Comparison of ENCODE assay signal across 27 cellular contexts in the genomic region with DNA sequence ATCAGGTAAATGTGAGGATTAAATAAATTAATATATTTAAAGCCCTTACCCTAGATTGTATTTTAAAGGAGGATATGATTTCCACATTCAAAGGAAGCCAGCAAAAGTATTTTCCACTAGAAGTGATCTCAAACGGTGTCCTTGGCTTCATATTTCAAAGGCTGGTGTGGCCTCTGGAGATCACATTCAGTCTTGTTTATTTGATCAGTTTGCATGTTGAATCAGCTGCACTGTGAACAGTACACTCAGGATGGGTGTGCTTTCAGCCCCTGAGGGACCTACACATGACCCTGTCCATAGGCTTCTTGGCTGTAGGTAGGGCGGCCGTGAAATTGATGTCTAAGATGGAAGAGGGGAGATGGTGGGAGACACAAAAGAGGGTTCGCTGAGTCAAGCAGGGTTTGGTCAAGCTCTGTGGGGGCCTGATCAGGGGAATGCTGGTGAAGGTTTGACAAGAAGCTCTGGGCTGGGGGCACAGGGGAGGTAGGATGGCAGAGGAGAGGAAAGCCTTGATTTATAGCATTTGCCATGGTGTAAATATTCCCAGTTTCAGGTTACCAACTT. TPM values are rescaled to one million over a fixed set of nuclear protein-coding genes. Genes with fewer than 3 reads are reported as not detected.
DNase-seq lines count a peak whose midpoint lies in the region; ATAC-seq, FAIRE-seq and TF ChIP-seq lines count a peak whose summit lies in the region.
"Had no signal": no experiment of that assay in that cellular context is flagged by ENCODE, and none has a peak within 500 bp of the region (broad histone marks: within the 10 kb centered on the region; RNA-seq: fewer than 3 reads in every experiment).

No MANE protein-coding gene starts in this region.

- H3K9me3 Mint-ChIP-seq in H9 (peaks cover 3% of the 10 kb centered on the region in 2 experiments; a peak in 3 of 5 replicates), WTC11 (peaks cover 6% of the 10 kb centered on the region)
- H3K9me3 Mint-ChIP-seq: activated naive CD4-positive, alpha-beta T cell treated with anti-CD3 and anti-CD28 coated beads, Interleukin-2, amount 10 ng/mL, durations not matched to agents 7 days and 5 days; activated T-cell treated with anti-CD3 and anti-CD28 coated beads, Interleukin-2, amount 50 U/mL, for 24 hours; memory B cell; naive thymus-derived CD4-positive, alpha-beta T cell had no signal

- H3K27ac ChIP-seq in H9 (ENCODE audit: insufficient read length, low read depth, low read length), result no peak overlapping the region
- no peak overlapping the region for H3K27ac ChIP-seq in pancreas
- no peak overlapping the region for H3K27ac ChIP-seq in osteoblast (ENCODE audit: low read depth, low read length)
- H3K27ac ChIP-seq in stomach, result no peak overlapping the region
- H3K27ac ChIP-seq: SJSA1, WERI-Rb-1 had no signal

- H3K56ac ChIP-seq in H9 (ENCODE audit: insufficient read length, low read depth, low read length), result no peak overlapping the region

- DNase-seq in H9 (peak; percentile 8), NCI-H146 treated with DMSO at 0.1 percent for 48 hours (lab: John Stamatoyannopoulos, UW; ENCODE audit: unreplicated experiment) (peak; percentile 21), WTC11 (ENCODE audit: low spot score) (no peak), pancreas (no peak), NCI-H2227 treated with DMSO at 0.1 percent for 48 hours (lab: John Stamatoyannopoulos, UW) (no peak), GF-D8 (lab: John Stamatoyannopoulos, UW) (no peak), osteoblast (ENCODE audit: insufficient read length, low spot score, missing footprints) (no peak), stomach (no peak)
- DNase-seq: activated CD4-positive, alpha-beta T cell treated with anti-CD3 and anti-CD28 coated beads, Interleukin-2, amount 50 U/mL, for 48 hours; activated naive CD4-positive, alpha-beta T cell treated with anti-CD3 and anti-CD28 coated beads, Interleukin-2, amount 10 ng/mL, durations not matched to agents 7 days and 5 days; activated T-cell treated with anti-CD3 and anti-CD28 coated beads, Interleukin-2, amount 50 U/mL, for 24 hours; GOT3; naive thymus-derived CD4-positive, alpha-beta T cell; NCI-H1105 treated with DMSO at 0.1 percent for 48 hours; NCI-H524 treated with DMSO at 0.1 percent for 48 hours; small intestine; stimulated activated CD4-positive, alpha-beta T cell treated with anti-CD3 and anti-CD28 coated beads, Interleukin-2, amount 100 ng/mL, for 48 hours; T-helper 17 cell; WERI-Rb-1 had no signal

- no peaks in the 10 kb centered on the region for H3K27me3 ChIP-seq in H9 (ENCODE audit: insufficient read depth, low read length)
- no peaks in the 10 kb centered on the region for H3K27me3 ChIP-seq in pancreas
- H3K27me3 ChIP-seq in osteoblast (ENCODE audit: insufficient read depth, low read length), result peaks cover 14% of the 10 kb centered on the region
- H3K27me3 ChIP-seq in stomach, result no peaks in the 10 kb centered on the region
- H3K27me3 ChIP-seq: SJSA1 had no signal

- no peak overlapping the region for H3K4me3 ChIP-seq in pancreas
- H3K4me3 ChIP-seq in osteoblast (ENCODE audit: insufficient read depth, low read length), result no peak overlapping the region
- H3K4me3 ChIP-seq in stomach, result no peak overlapping the region
- H3K4me3 ChIP-seq: GM12878, SJSA1 had no signal

- H3T11ph ChIP-seq in H9 (ENCODE audit: low read length), result no peak overlapping the region

- TF ChIP-seq EP300 in stomach (IDR thresholded peaks at IDR 0.05), result no peak

- no peak overlapping the region for H4K5ac ChIP-seq in H9 (ENCODE audit: insufficient read length, low read depth, low read length)

- H2BK5ac ChIP-seq in H9 (ENCODE audit: insufficient read length, low read length), result no peak overlapping the region

- no peak overlapping the region for H2BK120ac ChIP-seq in H9 (ENCODE audit: low read depth, low read length, poor library complexity, severe bottlenecking)

- H3K4me1 Mint-ChIP-seq in H9 (peaks cover 3 to 4% of the 10 kb centered on the region in 2 experiments), WTC11 (peaks cover 3% of the 10 kb centered on the region; the same call in 1 of the 2 replicates)
- H3K4me1 Mint-ChIP-seq: activated naive CD4-positive, alpha-beta T cell treated with anti-CD3 and anti-CD28 coated beads, Interleukin-2, amount 10 ng/mL, durations not matched to agents 7 days and 5 days; naive thymus-derived CD4-positive, alpha-beta T cell had no signal

- no peak overlapping the region for H3K4me3 Mint-ChIP-seq in H9
- H3K4me3 Mint-ChIP-seq in WTC11, result no peak overlapping the region
- H3K4me3 Mint-ChIP-seq: activated naive CD4-positive, alpha-beta T cell treated with anti-CD3 and anti-CD28 coated beads, Interleukin-2, amount 10 ng/mL, durations not matched to agents 7 days and 5 days; activated T-cell treated with anti-CD3 and anti-CD28 coated beads, Interleukin-2, amount 50 U/mL, for 24 hours; memory B cell; T-helper 17 cell had no signal

- H2AFZ ChIP-seq in H9 (ENCODE audit: low read length) (no peak overlapping the region), osteoblast (ENCODE audit: low read length) (no peak overlapping the region)

- no peak overlapping the region for H3K18ac ChIP-seq in H9 (ENCODE audit: insufficient read length, low read depth, low read length)

- H4K8ac ChIP-seq in H9 (replicated peaks; ENCODE audit: insufficient read length, low read depth, low read length), result no peak overlapping the region

- H4K20me1 ChIP-seq in H9 (ENCODE audit: control insufficient read depth, insufficient read depth, insufficient read length) (no peaks in the 10 kb centered on the region), osteoblast (ENCODE audit: insufficient read depth, low read length) (no peaks in the 10 kb centered on the region)

- no peaks in the 10 kb centered on the region; the same call in 1 of the 2 replicates for H3K79me2 ChIP-seq in H9 (ENCODE audit: insufficient read depth, low read length)
- no peaks in the 10 kb centered on the region for H3K79me2 ChIP-seq in osteoblast (ENCODE audit: insufficient read depth, low read length)

- no peak overlapping the region for H2BK15ac ChIP-seq in H9 (ENCODE audit: low read depth, low read length)

- H3K23ac ChIP-seq in H9 (ENCODE audit: insufficient read length, low read depth, low read length), result no peak overlapping the region

- H3K9me3 ChIP-seq in H9 (ENCODE audit: control insufficient read depth, low read depth, low read length) (no peaks in the 10 kb centered on the region), pancreas (no peaks in the 10 kb centered on the region), osteoblast (ENCODE audit: low read depth, low read length) (no peaks in the 10 kb centered on the region), stomach (no peaks in the 10 kb centered on the region)
- H3K9me3 ChIP-seq: SJSA1 had no signal

- H3K36me3 ChIP-seq in pancreas (no peaks in the 10 kb centered on the region), osteoblast (ENCODE audit: insufficient read depth, low read length) (no peaks in the 10 kb centered on the region), stomach (no peaks in the 10 kb centered on the region)
- H3K36me3 ChIP-seq: SJSA1, WERI-Rb-1 had no signal

- intact Hi-C loops in pancreas (cut with DNase I) (no loop called here), stomach (cut with DNase I; ENCODE audit: low total_unique reads) (no loop called here)

- no peak for FAIRE-seq in pancreas (lab: Jason Lieb, UNC)
- FAIRE-seq: endometrium, GM12878, keratinocyte, small intestine had no signal

- no peak overlapping the region for H4K91ac ChIP-seq in H9 (ENCODE audit: insufficient read length, low read depth, low read length)

- TF ChIP-seq POLR2A in stomach (IDR thresholded peaks at IDR 0.05), result no peak

- ATAC-seq in WTC11, result no peak
- peak in 3 of 4 donors; percentile 49 to 86 (median 83) for ATAC-seq in pancreas
- ATAC-seq: GM12878; naive thymus-derived CD4-positive, alpha-beta T cell; T-helper 17 cell had no signal

- H3K9ac ChIP-seq in H9 (ENCODE audit: extremely low read depth, insufficient read length, low read length), result no peak overlapping the region

- no peak overlapping the region for H2BK20ac ChIP-seq in H9 (ENCODE audit: low read depth, low read length, poor library complexity, severe bottlenecking)

- H3K27me3 Mint-ChIP-seq in H9 (ENCODE audit: low read depth) (peaks cover 3% of the 10 kb centered on the region; the same call in 1 of the 2 replicates), WTC11 (ENCODE audit: low read depth) (peaks cover under 1% of the 10 kb centered on the region; the same call in 1 of the 2 replicates)

- POLR2A ChIA-PET in WTC11 (lab: Charles Lee), result no interaction called here

- H3K4me1 ChIP-seq in H9 (ENCODE audit: insufficient read depth, low read length) (no peaks in the 10 kb centered on the region), pancreas (no peaks in the 10 kb centered on the region), osteoblast (ENCODE audit: insufficient read depth, low read length) (no peaks in the 10 kb centered on the region), stomach (peaks cover 0 to 12% (median 0%) of the 10 kb centered on the region in 4 donors)
- H3K4me1 ChIP-seq: SJSA1 had no signal

- no peak overlapping the region for H3K14ac ChIP-seq in H9 (ENCODE audit: insufficient read depth, low read length)

- H3K4me2 ChIP-seq in H9 (ENCODE audit: insufficient read depth, insufficient read length, low read length) (no peak overlapping the region), osteoblast (ENCODE audit: insufficient read depth, low read length) (no peak overlapping the region)

- no peak overlapping the region for H2AK5ac ChIP-seq in H9 (ENCODE audit: insufficient read length, low read length)

- no peak for TF ChIP-seq CTCF in H9 (conservative IDR thresholded peaks at IDR 0.05)
- TF ChIP-seq CTCF in WTC11 (IDR thresholded peaks at IDR 0.05), result no peak
- no peak for TF ChIP-seq CTCF in pancreas (IDR thresholded peaks at IDR 0.05)
- TF ChIP-seq CTCF in osteoblast (IDR thresholded peaks at IDR 0.05; ENCODE audit: extremely low read depth, low read depth, low read length), result no peak
- TF ChIP-seq CTCF in stomach (IDR thresholded peaks at IDR 0.05), result no peak

- no peaks in the 10 kb centered on the region for H3K23me2 ChIP-seq in H9 (ENCODE audit: insufficient read length, low read depth, low read length, poor library complexity, severe bottlenecking)

- CTCF ChIA-PET in WTC11 (lab: Charles Lee), result interaction anchor here (1.1 kb wide), 1 partner anchor 27 kb away, joined by 3 read pairs; no protein-coding TSS in a partner anchor

- H3K27ac Mint-ChIP-seq in H9 (no peak overlapping the region), WTC11 (no peak overlapping the region)
- H3K27ac Mint-ChIP-seq: activated naive CD4-positive, alpha-beta T cell treated with anti-CD3 and anti-CD28 coated beads, Interleukin-2, amount 10 ng/mL, durations not matched to agents 7 days and 5 days; activated T-cell treated with anti-CD3 and anti-CD28 coated beads, Interleukin-2, amount 50 U/mL, for 24 hours; memory B cell; naive thymus-derived CD4-positive, alpha-beta T cell; progenitor cell of endocrine pancreas; T-helper 17 cell had no signal

- no peak overlapping the region for H3K4ac ChIP-seq in H9 (ENCODE audit: low read depth, low read length)

- H2BK12ac ChIP-seq in H9 (ENCODE audit: insufficient read length, low read depth, low read length), result no peak overlapping the region

- H3K36me3 Mint-ChIP-seq in H9 (ENCODE audit: insufficient read depth in 1 of 3, low read depth in 3 of 3) (no peaks in the 10 kb centered on the region; a peak in 1 of 7 replicates), WTC11 (no peaks in the 10 kb centered on the region; the same call in 1 of the 2 replicates)
- H3K36me3 Mint-ChIP-seq: activated naive CD4-positive, alpha-beta T cell treated with anti-CD3 and anti-CD28 coated beads, Interleukin-2, amount 10 ng/mL, durations not matched to agents 7 days and 5 days had no signal

- no peaks in the 10 kb centered on the region for H3K79me1 ChIP-seq in H9 (ENCODE audit: insufficient read depth, low read depth, low read length, poor library complexity, severe bottlenecking)

- WGBS in H9 (ENCODE audit: extremely low coverage, insufficient read length, low lambda C conversion rate), result no CpG with 5 or more reads among the region's 4 CpGs
- 71 to 79% methylated on average over 4 of the region's 4 CpGs for WGBS in pancreas, 2 donors
- 71 to 83% (median 77%) methylated on average over 4 of the region's 4 CpGs for WGBS in stomach, 5 donors

RNA-seq across cellular contexts. Expression of a gene that starts 21.9 kb away (rescaled TPM):
- total RNA-seq in H9 (2021) (not detected in 2 replicates), WTC11 (2021) (0.13 to 0.18 TPM (median 0.16 TPM) in 3 replicates), pancreas (under 1 TPM in 1 of 6 donors, not detected in 5; 0.22 TPM), osteoblast (not detected in 2 replicates), stomach (not detected)
- polyA plus RNA-seq in pancreas (not detected), stomach (under 1 TPM in 1 of 3 donors, not detected in 2; 0.10 TPM)
- total RNA-seq: chondrocyte; naive thymus-derived CD4-positive, alpha-beta T cell; progenitor cell of endocrine pancreas; SJSA1; T-helper 17 cell; ureter had no signal
- polyA plus RNA-seq: GM12878; keratinocyte; naive thymus-derived CD4-positive, alpha-beta T cell had no signal

RNA-seq across cellular contexts. Expression of a gene that starts 44.6 kb away (rescaled TPM):
- total RNA-seq in H9 (2021), result 0.13 TPM in 1 of 2 replicates, not detected in the other
- 0.28 to 0.41 TPM (median 0.39 TPM) in 3 replicates for total RNA-seq in WTC11 (2021)
- total RNA-seq in pancreas, result 1 to 10 TPM in 2 of 6 donors, under 1 TPM in 4; 0.37 to 1.7 (median 0.86) TPM
- polyA plus RNA-seq in pancreas, result under 1 TPM; 0.09 to 0.80 TPM
- total RNA-seq in osteoblast, result under 0.01 TPM in 1 of 2 replicates, not detected in the other
- 1 to 10 TPM in 1 of 5 donors, under 1 TPM in 1, not detected in 3; 0.72 to 2.4 TPM for total RNA-seq in stomach
- polyA plus RNA-seq in stomach, result under 1 TPM; 0.15 to 0.50 (median 0.30) TPM
- total RNA-seq: SJSA1 had no signal
- polyA plus RNA-seq: naive thymus-derived CD4-positive, alpha-beta T cell had no signal

RNA-seq across cellular contexts. Expression of a gene that starts 49.5 kb away (rescaled TPM):
- 77.6 and 84.2 TPM in 2 replicates for total RNA-seq in H9 (2021)
- total RNA-seq in WTC11 (2021), result 74.6 to 80.7 TPM (median 76.2 TPM) in 3 replicates
- total RNA-seq in pancreas, result 10 to 100 TPM; 14.6 to 34.9 (median 27.3) TPM
- polyA plus RNA-seq in pancreas, result 10 to 100 TPM; 32.4 to 56.6 TPM
- total RNA-seq in osteoblast, result 86.6 and 88.3 TPM in 2 replicates
- 100 to 1,000 TPM in 2 of 5 donors, 10 to 100 TPM in 3; 62.0 to 313 (median 98.8) TPM for total RNA-seq in stomach
- polyA plus RNA-seq in stomach, result 100 to 1,000 TPM; 202 to 413 (median 311) TPM

RNA-seq across cellular contexts. Expression of a gene that starts 52.1 kb away (rescaled TPM):
- total RNA-seq in H9 (2021), result not detected in 2 replicates
- total RNA-seq in WTC11 (2021), result 2.7 to 3.5 TPM (median 2.9 TPM) in 3 replicates
- total RNA-seq in pancreas, result 1 to 10 TPM; 5.7 to 9.9 (median 8.4) TPM
- 10 to 100 TPM in 1 of 2 donors, 1 to 10 TPM in 1; 5.4 to 10.3 TPM for polyA plus RNA-seq in pancreas
- 4.0 and 4.1 TPM in 2 replicates for total RNA-seq in osteoblast
- total RNA-seq in stomach, result 10 to 100 TPM in 2 of 5 donors, 1 to 10 TPM in 3; 3.8 to 23.9 (median 6.5) TPM
- polyA plus RNA-seq in stomach, result 1 to 10 TPM; 1.4 to 3.2 (median 2.1) TPM
- total RNA-seq: chondrocyte, GM12878, SJSA1 had no signal
- polyA plus RNA-seq: GM12878 had no signal

Comparison
In these comparisons a context has a peak if more than half of its experiments do, and no peak if none do; other contexts are left out.
1. DNase-seq: peak in H9 (single experiment) and NCI-H146 treated with DMSO at 0.1 percent for 48 hours (single experiment); none in WTC11 (single experiment), pancreas (0 of 6), NCI-H2227 treated with DMSO at 0.1 percent for 48 hours (single experiment), GF-D8 (single experiment), osteoblast (single experiment) and stomach (single experiment).